Comparison of ENCODE assay signal across 2 cellular contexts in the genomic region with DNA sequence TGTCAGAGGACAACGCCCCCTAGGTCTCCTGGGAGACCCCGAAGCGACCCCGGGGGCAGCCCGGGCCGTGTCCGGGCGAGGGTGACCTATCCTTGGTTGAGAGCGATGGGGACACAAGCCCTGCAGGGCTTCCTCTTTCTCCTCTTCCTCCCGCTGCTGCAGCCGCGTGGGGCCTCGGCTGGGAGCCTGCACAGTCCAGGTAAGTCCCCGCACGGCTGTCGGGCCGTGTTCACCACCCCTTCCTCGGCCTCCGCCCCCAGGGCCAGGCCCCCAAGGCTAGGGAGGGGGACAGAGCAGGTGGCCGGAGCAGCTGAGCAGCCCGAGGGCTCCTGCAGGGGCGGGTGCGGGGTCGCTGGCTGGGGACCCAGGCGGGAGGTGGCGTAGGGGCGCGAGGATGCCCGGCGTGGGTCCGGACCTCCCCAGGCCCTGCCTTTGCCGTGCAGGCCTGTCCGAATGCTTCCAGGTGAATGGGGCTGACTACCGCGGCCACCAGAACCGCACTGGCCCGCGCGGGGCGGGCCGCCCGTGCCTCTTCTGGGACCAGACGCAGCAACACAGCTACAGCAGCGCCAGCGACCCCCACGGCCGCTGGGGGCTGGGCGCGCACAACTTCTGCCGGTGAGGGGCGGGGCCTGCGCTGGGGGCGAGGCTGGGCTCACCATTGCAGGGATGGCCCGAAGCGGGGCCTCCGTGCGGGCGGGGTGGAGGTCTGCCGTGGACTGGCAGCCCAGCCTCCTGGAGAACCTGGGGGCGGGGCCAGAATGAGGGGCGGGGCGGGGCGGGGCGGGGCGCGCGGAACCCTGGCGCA.
A peak's percentile ranks its signal among the peaks of the same experiment; 100 is the strongest.
TF ChIP-seq lines count a peak whose summit lies in the region.

No MANE protein-coding gene starts in this region.

TF ChIP-seq in GM23338, 12 proteins besides CTCF, POLR2A, EP300 and RAD21:
- TF ChIP-seq, protein P1, sequence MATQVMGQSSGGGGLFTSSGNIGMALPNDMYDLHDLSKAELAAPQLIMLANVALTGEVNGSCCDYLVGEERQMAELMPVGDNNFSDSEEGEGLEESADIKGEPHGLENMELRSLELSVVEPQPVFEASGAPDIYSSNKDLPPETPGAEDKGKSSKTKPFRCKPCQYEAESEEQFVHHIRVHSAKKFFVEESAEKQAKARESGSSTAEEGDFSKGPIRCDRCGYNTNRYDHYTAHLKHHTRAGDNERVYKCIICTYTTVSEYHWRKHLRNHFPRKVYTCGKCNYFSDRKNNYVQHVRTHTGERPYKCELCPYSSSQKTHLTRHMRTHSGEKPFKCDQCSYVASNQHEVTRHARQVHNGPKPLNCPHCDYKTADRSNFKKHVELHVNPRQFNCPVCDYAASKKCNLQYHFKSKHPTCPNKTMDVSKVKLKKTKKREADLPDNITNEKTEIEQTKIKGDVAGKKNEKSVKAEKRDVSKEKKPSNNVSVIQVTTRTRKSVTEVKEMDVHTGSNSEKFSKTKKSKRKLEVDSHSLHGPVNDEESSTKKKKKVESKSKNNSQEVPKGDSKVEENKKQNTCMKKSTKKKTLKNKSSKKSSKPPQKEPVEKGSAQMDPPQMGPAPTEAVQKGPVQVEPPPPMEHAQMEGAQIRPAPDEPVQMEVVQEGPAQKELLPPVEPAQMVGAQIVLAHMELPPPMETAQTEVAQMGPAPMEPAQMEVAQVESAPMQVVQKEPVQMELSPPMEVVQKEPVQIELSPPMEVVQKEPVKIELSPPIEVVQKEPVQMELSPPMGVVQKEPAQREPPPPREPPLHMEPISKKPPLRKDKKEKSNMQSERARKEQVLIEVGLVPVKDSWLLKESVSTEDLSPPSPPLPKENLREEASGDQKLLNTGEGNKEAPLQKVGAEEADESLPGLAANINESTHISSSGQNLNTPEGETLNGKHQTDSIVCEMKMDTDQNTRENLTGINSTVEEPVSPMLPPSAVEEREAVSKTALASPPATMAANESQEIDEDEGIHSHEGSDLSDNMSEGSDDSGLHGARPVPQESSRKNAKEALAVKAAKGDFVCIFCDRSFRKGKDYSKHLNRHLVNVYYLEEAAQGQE (IDR thresholded peaks at IDR 0.05; ENCODE audit: unreplicated experiment) = no peak
- TF ChIP-seq CREB1 (CRISPR knock-in tag; IDR thresholded peaks at IDR 0.05; ENCODE audit: low read depth) (no peak), EZH2phosphoT487 (IDR thresholded peaks at IDR 0.05; ENCODE audit: unreplicated experiment) (no peak), POLR2AphosphoS5 (IDR thresholded peaks at IDR 0.05; ENCODE audit: low read depth) (peak; percentile 59), ZNF114 (CRISPR knock-in tag; IDR thresholded peaks at IDR 0.05) (no peak), ZNF331 (CRISPR knock-in tag; IDR thresholded peaks at IDR 0.05; ENCODE audit: low read depth) (no peak)
- TF ChIP-seq, protein P2, sequence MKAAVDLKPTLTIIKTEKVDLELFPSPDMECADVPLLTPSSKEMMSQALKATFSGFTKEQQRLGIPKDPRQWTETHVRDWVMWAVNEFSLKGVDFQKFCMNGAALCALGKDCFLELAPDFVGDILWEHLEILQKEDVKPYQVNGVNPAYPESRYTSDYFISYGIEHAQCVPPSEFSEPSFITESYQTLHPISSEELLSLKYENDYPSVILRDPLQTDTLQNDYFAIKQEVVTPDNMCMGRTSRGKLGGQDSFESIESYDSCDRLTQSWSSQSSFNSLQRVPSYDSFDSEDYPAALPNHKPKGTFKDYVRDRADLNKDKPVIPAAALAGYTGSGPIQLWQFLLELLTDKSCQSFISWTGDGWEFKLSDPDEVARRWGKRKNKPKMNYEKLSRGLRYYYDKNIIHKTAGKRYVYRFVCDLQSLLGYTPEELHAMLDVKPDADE (IDR thresholded peaks at IDR 0.05) = no peak

TF ChIP-seq in endothelial cell of umbilical vein, 7 proteins besides CTCF, POLR2A, EP300 and RAD21:
- no peak for TF ChIP-seq GATA2 (IDR thresholded peaks at IDR 0.05; ENCODE audit: insufficient read depth, insufficient read length, low read depth, low read length)
- TF ChIP-seq EZH2 (IDR thresholded peaks at IDR 0.05; ENCODE audit: borderline replicate concordance, low read depth, low read length, severe bottlenecking) = peak; percentile 91
